ENCODE assay signal across 6 cellular contexts in the genomic region with DNA sequence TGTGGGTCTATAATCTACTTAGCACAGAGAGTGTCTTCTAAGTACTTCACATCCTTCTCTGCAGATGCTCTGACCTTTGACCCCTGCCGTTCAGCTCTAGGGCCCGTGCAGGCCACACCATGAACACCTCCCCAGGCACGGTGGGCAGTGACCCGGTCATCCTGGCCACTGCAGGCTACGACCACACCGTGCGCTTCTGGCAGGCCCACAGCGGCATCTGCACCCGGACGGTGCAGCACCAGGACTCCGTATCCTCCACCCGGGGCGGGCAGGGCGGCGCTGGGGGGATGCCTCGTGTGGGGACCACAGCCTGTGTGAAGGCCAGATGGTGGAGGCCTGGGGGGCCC. TPM values are rescaled to one million over a fixed set of nuclear protein-coding genes. Genes with fewer than 3 reads are reported as not detected.
DNase-seq lines count a peak whose midpoint lies in the region; ATAC-seq and TF ChIP-seq lines count a peak whose summit lies in the region.

No MANE protein-coding gene starts in this region.

- H3K4me3 ChIP-seq in BJ (ENCODE audit: low read depth, low read length), result peak overlapping the region; percentile 96
- H3K4me3 ChIP-seq in mammary epithelial cell (replicated peaks in 1 of 3; ENCODE audit: insufficient read depth in 1 of 3, low read depth in 2 of 3, low read length in 3 of 3), result peak overlapping the region; percentile 92 to 97 (median 95)
- peak overlapping the region; percentile 95 to 100 for H3K4me3 ChIP-seq in neutrophil (ENCODE audit: low read depth in 1 of 2, low read length in 1 of 2)

- H3K27ac ChIP-seq in mammary epithelial cell (ENCODE audit: insufficient read depth, low read depth, low read length) (peak overlapping the region; percentile 80), neutrophil (peak overlapping the region; percentile 88)

- peak overlapping the region; percentile 96 for H2AFZ ChIP-seq in mammary epithelial cell (ENCODE audit: low read depth, low read length)

- BruUV-seq in mammary epithelial cell (replicated peaks; lab: Mats Ljungman, UMichigan), result TSS peak; percentile 37

- WGBS in mammary epithelial cell (ENCODE audit: low coverage, missing lambda C conversion rate), result 3% methylated on average over 12 of the region's 16 CpGs

- H3K36me3 ChIP-seq in BJ (ENCODE audit: control insufficient read depth, insufficient read depth, low read length) (peaks cover 16% of the 10 kb centered on the region), mammary epithelial cell (ENCODE audit: insufficient read depth, low read length) (peaks cover 4% of the 10 kb centered on the region), neutrophil (peaks cover 24% of the 10 kb centered on the region)

- peak; percentile 10 for ATAC-seq in HG02938 (IDR thresholded peaks at IDR 0.05; ENCODE audit: unreplicated experiment)

- peaks cover 21% of the 10 kb centered on the region for H3K4me1 ChIP-seq in mammary epithelial cell (ENCODE audit: insufficient read depth, low read length)
- peaks cover 25 to 27% of the 10 kb centered on the region in 2 experiments for H3K4me1 ChIP-seq in neutrophil (ENCODE audit: control insufficient read depth in 1 of 2, insufficient read depth in 1 of 2, low read depth in 1 of 2, low read length in 1 of 2)

- TF ChIP-seq CTCF in BJ (IDR thresholded peaks at IDR 0.05; ENCODE audit: insufficient read depth, low read depth, low read length) (no peak), mammary epithelial cell (conservative IDR thresholded peaks at IDR 0.05 in 1 of 2, IDR thresholded peaks at IDR 0.05 in 1 of 2; ENCODE audit: extremely low read depth in 1 of 2, insufficient read depth in 1 of 2, low read depth in 1 of 2, low read length in 2 of 2) (no peak), neutrophil (IDR thresholded peaks at IDR 0.05) (no peak)

- no peaks in the 10 kb centered on the region for H4K20me1 ChIP-seq in mammary epithelial cell (ENCODE audit: insufficient read depth, low read length)

- H3K9me3 ChIP-seq in mammary epithelial cell (replicated peaks; ENCODE audit: insufficient read depth, low read length), result no peaks in the 10 kb centered on the region
- no peaks in the 10 kb centered on the region for H3K9me3 ChIP-seq in neutrophil

- H3K9ac ChIP-seq in mammary epithelial cell (ENCODE audit: insufficient read depth, low read length), result peak overlapping the region; percentile 81

- POLR2A ChIA-PET in BJ (lab: Charles Lee), result interaction anchor here (1.4 kb wide), 1 partner anchor 8 kb away, joined by 4 read pairs; the partner anchor contains the start of gene PGP

- peaks cover 21% of the 10 kb centered on the region for H3K79me2 ChIP-seq in mammary epithelial cell (ENCODE audit: insufficient read depth, low read length)

- H3K4me2 ChIP-seq in mammary epithelial cell (ENCODE audit: insufficient read depth, low read depth, low read length), result peak overlapping the region; percentile 97

- DNase-seq in BJ (ENCODE audit: low read depth) (no peak), mammary epithelial cell (no peak), NCI-H1694 treated with DMSO at 0.1 percent for 48 hours (lab: John Stamatoyannopoulos, UW) (no peak), NCI-H1092 (lab: John Stamatoyannopoulos, UW) (no peak)

- H3K27me3 ChIP-seq in BJ (ENCODE audit: control insufficient read depth, insufficient read depth, low read length), result no peaks in the 10 kb centered on the region
- H3K27me3 ChIP-seq in mammary epithelial cell (ENCODE audit: insufficient read depth, low read length), result no peaks in the 10 kb centered on the region
- H3K27me3 ChIP-seq in neutrophil, result peaks cover 11% of the 10 kb centered on the region

- CTCF ChIA-PET in BJ (lab: Yijun Ruan, JAX) (no interaction called here), mammary epithelial cell (lab: Charles Lee; ENCODE audit: low non-redundant PET) (no interaction called here)

- intact Hi-C loops in mammary epithelial cell (cut with micrococcal nuclease), result no loop called here

- dilution Hi-C loops in mammary epithelial cell (cut with HindIII; ENCODE audit: low sequenced_read_pairs), result loop anchor here (5.0 kb wide), 2 partner anchors 36 to 39 kb away; no protein-coding TSS in a partner anchor

- in situ Hi-C loops in mammary epithelial cell (cut with MboI; ENCODE audit: low sequenced_read_pairs in 2 of 2), result no loop called here

RNA-seq across cellular contexts. Expression of gene MLST8, which starts 0.7 kb away (rescaled TPM):
- polyA plus RNA-seq in BJ (2011; rRNA removed), result 40.0 and 62.7 TPM in 2 replicates
- 36.2 and 51.7 TPM in 2 replicates for polyA minus RNA-seq in BJ (2011; rRNA and poly(A)+ RNA removed)
- total RNA-seq in mammary epithelial cell, result 10 to 100 TPM; 39.0 to 55.8 TPM
- polyA plus RNA-seq in mammary epithelial cell, result 68.1 TPM
- polyA minus RNA-seq in mammary epithelial cell, result 45.8 TPM

RNA-seq across cellular contexts. Expression of gene BRICD5, which starts 4.7 kb away (rescaled TPM):
- 1.5 and 1.7 TPM in 2 replicates for polyA plus RNA-seq in BJ (2011; rRNA removed)
- 0.43 and 0.77 TPM in 2 replicates for polyA minus RNA-seq in BJ (2011; rRNA and poly(A)+ RNA removed)
- 1 to 10 TPM in 1 of 2 donors, under 1 TPM in 1; 0.67 to 4.3 TPM for total RNA-seq in mammary epithelial cell
- polyA plus RNA-seq in mammary epithelial cell, result 1.7 TPM
- not detected for polyA minus RNA-seq in mammary epithelial cell

RNA-seq across cellular contexts. Expression of gene PGP, which starts 8.7 kb away (rescaled TPM):
- polyA plus RNA-seq in BJ (2011; rRNA removed) (6.1 and 7.7 TPM in 2 replicates), mammary epithelial cell (19.9 TPM)
- polyA minus RNA-seq in BJ (2011; rRNA and poly(A)+ RNA removed), result 3.1 and 3.2 TPM in 2 replicates
- total RNA-seq in mammary epithelial cell, result 10 to 100 TPM; 12.8 to 19.0 TPM
- polyA minus RNA-seq in mammary epithelial cell, result 6.6 TPM

RNA-seq across cellular contexts. Expression of gene CASKIN1, which starts 9.5 kb away (rescaled TPM):
- polyA plus RNA-seq in BJ (2011; rRNA removed), result 0.01 and 0.02 TPM in 2 replicates
- polyA minus RNA-seq in BJ (2011; rRNA and poly(A)+ RNA removed), result not detected in 2 replicates
- total RNA-seq in mammary epithelial cell, result 1 to 10 TPM in 1 of 2 donors, under 1 TPM in 1; 0.83 to 1.4 TPM
- 0.09 TPM for polyA plus RNA-seq in mammary epithelial cell
- polyA minus RNA-seq in mammary epithelial cell, result not detected

RNA-seq across cellular contexts. Expression of gene E4F1, which starts 17.5 kb away (rescaled TPM):
- 11.3 and 17.6 TPM in 2 replicates for polyA plus RNA-seq in BJ (2011; rRNA removed)
- 7.9 and 11.6 TPM in 2 replicates for polyA minus RNA-seq in BJ (2011; rRNA and poly(A)+ RNA removed)
- 10 to 100 TPM; 22.0 to 24.8 TPM for total RNA-seq in mammary epithelial cell
- polyA plus RNA-seq in mammary epithelial cell, result 15.2 TPM
- polyA minus RNA-seq in mammary epithelial cell, result 8.6 TPM
